ENCODE assay signal across 14 cellular contexts in genomic region chr3:171564723-171565122, GRCh38.
"Had no signal": no experiment of that assay in that cellular context is flagged by ENCODE, and none has a peak within 500 bp of the region (broad histone marks: within the 10 kb centered on the region; RNA-seq: fewer than 3 reads in every experiment).

No MANE protein-coding gene starts in this region.

- H3K36me3 Mint-ChIP-seq: mesothelial cell of epicardium; stimulated activated memory B cell treated with anti-CD40 and anti-IgM and Interleukin-4, amounts not matched to agents 10 μg/mL and 1 μg/mL and 100 μg/mL, for 72 hours; T-cell had no signal

- H3K9me3 ChIP-seq: thyroid gland, uterus had no signal

- H3K27me3 Mint-ChIP-seq: stimulated activated memory B cell treated with anti-CD40 and anti-IgM and Interleukin-4, amounts not matched to agents 10 μg/mL and 1 μg/mL and 100 μg/mL, for 72 hours had no signal

- ATAC-seq: stimulated activated memory B cell treated with anti-CD40 and anti-IgM and Interleukin-4, amounts not matched to agents 10 μg/mL and 1 μg/mL and 100 μg/mL, for 72 hours; T-cell had no signal

- H3K27ac ChIP-seq: brain microvascular endothelial cell, thyroid gland, uterus had no signal

- DNase-seq: activated CD4-positive, alpha-beta T cell treated with anti-CD3 and anti-CD28 coated beads, Interleukin-2, amount 50 U/mL, for 1 hour; activated CD4-positive, CD25-positive, alpha-beta regulatory T cell; activated CD8-positive, alpha-beta memory T cell treated with anti-CD3 and anti-CD28 coated beads for 24 hours; anterior cingulate cortex; brain microvascular endothelial cell; cerebellar nuclear complex; effector memory CD4-positive, alpha-beta T cell; foreskin melanocyte; T-cell; thyroid gland; uterus had no signal

- H3K36me3 ChIP-seq: brain microvascular endothelial cell, thyroid gland, uterus had no signal

- H3K27me3 ChIP-seq: brain microvascular endothelial cell, thyroid gland, uterus had no signal

- H3K4me3 ChIP-seq: thyroid gland, uterus had no signal

- H3K4me3 Mint-ChIP-seq: mesothelial cell of epicardium; neural crest cell; stimulated activated memory B cell treated with anti-CD40 and anti-IgM and Interleukin-4, amounts not matched to agents 10 μg/mL and 1 μg/mL and 100 μg/mL, for 72 hours; T-cell had no signal

- H3K9me3 Mint-ChIP-seq: mesothelial cell of epicardium; neural crest cell; stimulated activated memory B cell treated with anti-CD40 and anti-IgM and Interleukin-4, amounts not matched to agents 10 μg/mL and 1 μg/mL and 100 μg/mL, for 72 hours; T-cell had no signal

- H3K4me1 ChIP-seq: uterus had no signal

- H3K27ac Mint-ChIP-seq: mesothelial cell of epicardium; stimulated activated memory B cell treated with anti-CD40 and anti-IgM and Interleukin-4, amounts not matched to agents 10 μg/mL and 1 μg/mL and 100 μg/mL, for 72 hours; T-cell had no signal
